Comparison of ENCODE assay signal across 14 cellular contexts in genomic region chr16:1713933-1714332, GRCh38. TPM values are rescaled to one million over a fixed set of nuclear protein-coding genes. Genes with fewer than 3 reads are reported as not detected.
DNase-seq lines count a peak whose midpoint lies in the region; ATAC-seq lines count a peak whose summit lies in the region.
"Had no signal": no experiment of that assay in that cellular context is flagged by ENCODE, and none has a peak within 500 bp of the region (broad histone marks: within the 10 kb centered on the region; RNA-seq: fewer than 3 reads in every experiment).

No MANE protein-coding gene starts in this region.

- no peak overlapping the region for H3K4me3 Mint-ChIP-seq in activated CD8-positive, alpha-beta memory T cell treated with anti-CD3 and anti-CD28 coated beads, Interleukin-2, amount 10 ng/mL, durations not matched to agents 7 days and 5 days
- H3K4me3 Mint-ChIP-seq in dendritic cell treated with granulocyte-macrophage colony-stimulating factor and Interleukin-4, amounts not matched to agents 40 ng/mL and 50 ng/mL, for 4 days = no peak overlapping the region
- peak overlapping the region; percentile 81 for H3K4me3 Mint-ChIP-seq in stimulated activated memory B cell treated with anti-CD40 and anti-IgM and Interleukin-4, amounts not matched to agents 10 μg/mL and 1 μg/mL and 100 μg/mL, for 72 hours

- H3K27ac Mint-ChIP-seq in activated CD8-positive, alpha-beta memory T cell treated with anti-CD3 and anti-CD28 coated beads, Interleukin-2, amount 10 ng/mL, durations not matched to agents 7 days and 5 days = no peak overlapping the region
- peak overlapping the region; percentile 37 for H3K27ac Mint-ChIP-seq in dendritic cell treated with granulocyte-macrophage colony-stimulating factor and Interleukin-4, amounts not matched to agents 40 ng/mL and 50 ng/mL, for 4 days
- peak overlapping the region; percentile 97 for H3K27ac Mint-ChIP-seq in stimulated activated memory B cell treated with anti-CD40 and anti-IgM and Interleukin-4, amounts not matched to agents 10 μg/mL and 1 μg/mL and 100 μg/mL, for 72 hours

- H3K9me3 Mint-ChIP-seq in activated CD8-positive, alpha-beta memory T cell treated with anti-CD3 and anti-CD28 coated beads, Interleukin-2, amount 10 ng/mL, durations not matched to agents 7 days and 5 days (ENCODE audit: low read depth) = no peaks in the 10 kb centered on the region
- H3K9me3 Mint-ChIP-seq in dendritic cell treated with granulocyte-macrophage colony-stimulating factor and Interleukin-4, amounts not matched to agents 40 ng/mL and 50 ng/mL, for 4 days = no peaks in the 10 kb centered on the region
- H3K9me3 Mint-ChIP-seq in stimulated activated memory B cell treated with anti-CD40 and anti-IgM and Interleukin-4, amounts not matched to agents 10 μg/mL and 1 μg/mL and 100 μg/mL, for 72 hours = no peaks in the 10 kb centered on the region

- peaks cover 2% of the 10 kb centered on the region for H3K36me3 Mint-ChIP-seq in activated CD8-positive, alpha-beta memory T cell treated with anti-CD3 and anti-CD28 coated beads, Interleukin-2, amount 10 ng/mL, durations not matched to agents 7 days and 5 days
- H3K36me3 Mint-ChIP-seq in dendritic cell treated with granulocyte-macrophage colony-stimulating factor and Interleukin-4, amounts not matched to agents 40 ng/mL and 50 ng/mL, for 4 days (ENCODE audit: low read depth) = peaks cover 48% of the 10 kb centered on the region
- H3K36me3 Mint-ChIP-seq in stimulated activated memory B cell treated with anti-CD40 and anti-IgM and Interleukin-4, amounts not matched to agents 10 μg/mL and 1 μg/mL and 100 μg/mL, for 72 hours = peaks cover 9% of the 10 kb centered on the region

- no peaks in the 10 kb centered on the region for H3K27me3 Mint-ChIP-seq in activated CD8-positive, alpha-beta memory T cell treated with anti-CD3 and anti-CD28 coated beads, Interleukin-2, amount 10 ng/mL, durations not matched to agents 7 days and 5 days
- no peaks in the 10 kb centered on the region for H3K27me3 Mint-ChIP-seq in dendritic cell treated with granulocyte-macrophage colony-stimulating factor and Interleukin-4, amounts not matched to agents 40 ng/mL and 50 ng/mL, for 4 days
- H3K27me3 Mint-ChIP-seq in stimulated activated memory B cell treated with anti-CD40 and anti-IgM and Interleukin-4, amounts not matched to agents 10 μg/mL and 1 μg/mL and 100 μg/mL, for 72 hours = no peaks in the 10 kb centered on the region

- intact Hi-C loops in dendritic cell treated with granulocyte-macrophage colony-stimulating factor and Interleukin-4, amounts not matched to agents 40 ng/mL and 50 ng/mL, for 4 days (cut with micrococcal nuclease) = no loop called here

- H3K4me1 Mint-ChIP-seq in activated CD8-positive, alpha-beta memory T cell treated with anti-CD3 and anti-CD28 coated beads, Interleukin-2, amount 10 ng/mL, durations not matched to agents 7 days and 5 days = peaks cover 7% of the 10 kb centered on the region
- peaks cover 34% of the 10 kb centered on the region for H3K4me1 Mint-ChIP-seq in dendritic cell treated with granulocyte-macrophage colony-stimulating factor and Interleukin-4, amounts not matched to agents 40 ng/mL and 50 ng/mL, for 4 days (ENCODE audit: low read depth)
- peaks cover 69% of the 10 kb centered on the region for H3K4me1 Mint-ChIP-seq in stimulated activated memory B cell treated with anti-CD40 and anti-IgM and Interleukin-4, amounts not matched to agents 10 μg/mL and 1 μg/mL and 100 μg/mL, for 72 hours

- DNase-seq in activated CD8-positive, alpha-beta memory T cell treated with anti-CD3 and anti-CD28 coated beads, Interleukin-2, amount 10 ng/mL, durations not matched to agents 7 days and 5 days = peak; percentile 37
- DNase-seq in activated CD8-positive, alpha-beta memory T cell treated with anti-CD3 and anti-CD28 coated beads, Interleukin-2, amount 50 U/mL, for 48 hours = no peak
- no peak for DNase-seq in NCI-H82 (lab: John Stamatoyannopoulos, UW)
- DNase-seq in DMS53 treated with DMSO at 0.1 percent for 48 hours (lab: John Stamatoyannopoulos, UW; ENCODE audit: unreplicated experiment) = no peak
- DNase-seq: activated effector memory CD4-positive, alpha-beta T cell treated with Interleukin-2 at 50 U/mL for 16 hours; colonic mucosa; EL; NCI-H146; stimulated activated CD8-positive, alpha-beta memory T cell treated with anti-CD3 and anti-CD28 coated beads, Interleukin-4, amount 100 ng/mL, for 48 hours had no signal

- no peak for ATAC-seq in activated CD8-positive, alpha-beta memory T cell treated with anti-CD3 and anti-CD28 coated beads, Interleukin-2, amount 10 ng/mL, durations not matched to agents 7 days and 5 days
- ATAC-seq in HG03159 (IDR thresholded peaks at IDR 0.05; ENCODE audit: unreplicated experiment) (peak; percentile 70), HG02852 (IDR thresholded peaks at IDR 0.05; ENCODE audit: unreplicated experiment) (no peak)
- peak; percentile 93 for ATAC-seq in stimulated activated memory B cell treated with anti-CD40 and anti-IgM and Interleukin-4, amounts not matched to agents 10 μg/mL and 1 μg/mL and 100 μg/mL, for 72 hours
- ATAC-seq: A549 had no signal

- CTCF ChIA-PET in activated CD8-positive, alpha-beta memory T cell treated with anti-CD3 and anti-CD28 coated beads, Interleukin-2, amount 10 ng/mL, durations not matched to agents 7 days and 5 days (lab: Charles Lee) = interaction anchor here (1.0 to 1.3 kb wide), 2 partner anchors 9 to 10 kb away, joined by 5 read pairs; no protein-coding TSS in a partner anchor

RNA-seq across cellular contexts. Expression of gene MAPK8IP3, which starts 7.9 kb away (rescaled TPM):
- 100 to 1,000 TPM in 1 of 2 experiments, 10 to 100 TPM in 1; 78.9 to 101 TPM for total RNA-seq in activated CD8-positive, alpha-beta memory T cell treated with anti-CD3 and anti-CD28 coated beads, Interleukin-2, amount 10 ng/mL, durations not matched to agents 7 days and 5 days

RNA-seq across cellular contexts. Expression of gene JPT2, which starts 35.9 kb away (rescaled TPM):
- total RNA-seq in activated CD8-positive, alpha-beta memory T cell treated with anti-CD3 and anti-CD28 coated beads, Interleukin-2, amount 10 ng/mL, durations not matched to agents 7 days and 5 days = 10 to 100 TPM; 55.0 to 62.4 TPM

RNA-seq across cellular contexts. Expression of gene NME3, which starts 57.4 kb away (rescaled TPM):
- 10 to 100 TPM; 46.0 to 50.4 TPM for total RNA-seq in activated CD8-positive, alpha-beta memory T cell treated with anti-CD3 and anti-CD28 coated beads, Interleukin-2, amount 10 ng/mL, durations not matched to agents 7 days and 5 days

RNA-seq across cellular contexts. Expression of gene EME2, which starts 58.7 kb away (rescaled TPM):
- 10 to 100 TPM; 22.3 to 34.6 TPM for total RNA-seq in activated CD8-positive, alpha-beta memory T cell treated with anti-CD3 and anti-CD28 coated beads, Interleukin-2, amount 10 ng/mL, durations not matched to agents 7 days and 5 days

RNA-seq across cellular contexts. Expression of gene MRPS34, which starts 59.0 kb away (rescaled TPM):
- total RNA-seq in activated CD8-positive, alpha-beta memory T cell treated with anti-CD3 and anti-CD28 coated beads, Interleukin-2, amount 10 ng/mL, durations not matched to agents 7 days and 5 days = 100 to 1,000 TPM; 134 to 154 TPM

Comparison
In these comparisons a context has a peak if more than half of its experiments do, and no peak if none do; other contexts are left out.
1. ATAC-seq: peak in HG03159 (single experiment) and stimulated activated memory B cell treated with anti-CD40 and anti-IgM and Interleukin-4, amounts not matched to agents 10 μg/mL and 1 μg/mL and 100 μg/mL, for 72 hours (single experiment); none in activated CD8-positive, alpha-beta memory T cell treated with anti-CD3 and anti-CD28 coated beads, Interleukin-2, amount 10 ng/mL, durations not matched to agents 7 days and 5 days (single experiment) and HG02852 (single experiment).